In the genomic region with DNA sequence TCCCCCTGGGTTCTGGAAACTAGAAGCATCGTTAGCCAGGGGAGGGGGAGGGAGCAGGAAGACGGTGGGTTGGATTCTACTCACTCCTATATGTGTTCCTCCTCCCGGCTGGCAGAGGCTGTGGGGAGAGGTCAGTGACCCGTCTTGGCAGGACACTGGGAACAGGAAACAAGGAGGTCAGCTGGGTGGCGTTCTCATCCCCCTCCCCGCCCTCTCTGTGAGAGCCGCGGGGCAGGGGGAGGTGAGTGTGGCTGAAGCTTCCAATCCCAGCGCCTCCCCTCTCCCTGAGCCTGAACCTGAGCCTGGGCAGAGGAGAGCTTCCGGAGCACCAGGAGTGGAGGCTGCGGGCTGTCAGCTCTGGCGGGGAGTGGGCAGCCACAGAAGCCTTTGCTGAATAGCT, we compare ENCODE assay signal across 1 cellular context.
TF ChIP-seq lines count a peak whose summit lies in the region.

No MANE protein-coding gene starts in this region.

TF ChIP-seq in GM23338, 12 proteins besides CTCF, POLR2A, EP300 and RAD21:
- TF ChIP-seq, protein P1, sequence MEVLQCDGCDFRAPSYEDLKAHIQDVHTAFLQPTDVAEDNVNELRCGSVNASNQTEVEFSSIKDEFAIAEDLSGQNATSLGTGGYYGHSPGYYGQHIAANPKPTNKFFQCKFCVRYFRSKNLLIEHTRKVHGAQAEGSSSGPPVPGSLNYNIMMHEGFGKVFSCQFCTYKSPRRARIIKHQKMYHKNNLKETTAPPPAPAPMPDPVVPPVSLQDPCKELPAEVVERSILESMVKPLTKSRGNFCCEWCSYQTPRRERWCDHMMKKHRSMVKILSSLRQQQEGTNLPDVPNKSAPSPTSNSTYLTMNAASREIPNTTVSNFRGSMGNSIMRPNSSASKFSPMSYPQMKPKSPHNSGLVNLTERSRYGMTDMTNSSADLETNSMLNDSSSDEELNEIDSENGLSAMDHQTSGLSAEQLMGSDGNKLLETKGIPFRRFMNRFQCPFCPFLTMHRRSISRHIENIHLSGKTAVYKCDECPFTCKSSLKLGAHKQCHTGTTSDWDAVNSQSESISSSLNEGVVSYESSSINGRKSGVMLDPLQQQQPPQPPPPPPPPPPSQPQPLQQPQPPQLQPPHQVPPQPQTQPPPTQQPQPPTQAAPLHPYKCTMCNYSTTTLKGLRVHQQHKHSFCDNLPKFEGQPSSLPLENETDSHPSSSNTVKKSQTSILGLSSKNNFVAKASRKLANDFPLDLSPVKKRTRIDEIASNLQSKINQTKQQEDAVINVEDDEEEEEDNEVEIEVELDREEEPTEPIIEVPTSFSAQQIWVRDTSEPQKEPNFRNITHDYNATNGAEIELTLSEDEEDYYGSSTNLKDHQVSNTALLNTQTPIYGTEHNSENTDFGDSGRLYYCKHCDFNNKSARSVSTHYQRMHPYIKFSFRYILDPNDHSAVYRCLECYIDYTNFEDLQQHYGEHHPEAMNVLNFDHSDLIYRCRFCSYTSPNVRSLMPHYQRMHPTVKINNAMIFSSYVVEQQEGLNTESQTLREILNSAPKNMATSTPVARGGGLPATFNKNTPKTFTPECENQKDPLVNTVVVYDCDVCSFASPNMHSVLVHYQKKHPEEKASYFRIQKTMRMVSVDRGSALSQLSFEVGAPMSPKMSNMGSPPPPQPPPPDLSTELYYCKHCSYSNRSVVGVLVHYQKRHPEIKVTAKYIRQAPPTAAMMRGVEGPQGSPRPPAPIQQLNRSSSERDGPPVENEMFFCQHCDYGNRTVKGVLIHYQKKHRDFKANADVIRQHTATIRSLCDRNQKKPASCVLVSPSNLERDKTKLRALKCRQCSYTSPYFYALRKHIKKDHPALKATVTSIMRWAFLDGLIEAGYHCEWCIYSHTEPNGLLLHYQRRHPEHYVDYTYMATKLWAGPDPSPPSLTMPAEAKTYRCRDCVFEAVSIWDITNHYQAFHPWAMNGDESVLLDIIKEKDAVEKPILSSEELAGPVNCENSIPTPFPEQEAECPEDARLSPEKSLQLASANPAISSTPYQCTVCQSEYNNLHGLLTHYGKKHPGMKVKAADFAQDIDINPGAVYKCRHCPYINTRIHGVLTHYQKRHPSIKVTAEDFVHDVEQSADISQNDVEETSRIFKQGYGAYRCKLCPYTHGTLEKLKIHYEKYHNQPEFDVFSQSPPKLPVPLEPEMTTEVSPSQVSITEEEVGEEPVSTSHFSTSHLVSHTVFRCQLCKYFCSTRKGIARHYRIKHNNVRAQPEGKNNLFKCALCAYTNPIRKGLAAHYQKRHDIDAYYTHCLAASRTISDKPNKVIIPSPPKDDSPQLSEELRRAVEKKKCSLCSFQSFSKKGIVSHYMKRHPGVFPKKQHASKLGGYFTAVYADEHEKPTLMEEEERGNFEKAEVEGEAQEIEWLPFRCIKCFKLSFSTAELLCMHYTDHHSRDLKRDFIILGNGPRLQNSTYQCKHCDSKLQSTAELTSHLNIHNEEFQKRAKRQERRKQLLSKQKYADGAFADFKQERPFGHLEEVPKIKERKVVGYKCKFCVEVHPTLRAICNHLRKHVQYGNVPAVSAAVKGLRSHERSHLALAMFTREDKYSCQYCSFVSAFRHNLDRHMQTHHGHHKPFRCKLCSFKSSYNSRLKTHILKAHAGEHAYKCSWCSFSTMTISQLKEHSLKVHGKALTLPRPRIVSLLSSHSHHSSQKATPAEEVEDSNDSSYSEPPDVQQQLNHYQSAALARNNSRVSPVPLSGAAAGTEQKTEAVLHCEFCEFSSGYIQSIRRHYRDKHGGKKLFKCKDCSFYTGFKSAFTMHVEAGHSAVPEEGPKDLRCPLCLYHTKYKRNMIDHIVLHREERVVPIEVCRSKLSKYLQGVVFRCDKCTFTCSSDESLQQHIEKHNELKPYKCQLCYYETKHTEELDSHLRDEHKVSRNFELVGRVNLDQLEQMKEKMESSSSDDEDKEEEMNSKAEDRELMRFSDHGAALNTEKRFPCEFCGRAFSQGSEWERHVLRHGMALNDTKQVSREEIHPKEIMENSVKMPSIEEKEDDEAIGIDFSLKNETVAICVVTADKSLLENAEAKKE (CRISPR knock-in tag; IDR thresholded peaks at IDR 0.05): no peak
- TF ChIP-seq EZH2 (IDR thresholded peaks at IDR 0.05; ENCODE audit: low read depth, unreplicated experiment): no peak
- TF ChIP-seq CREB1 (CRISPR knock-in tag; IDR thresholded peaks at IDR 0.05; ENCODE audit: low read depth): no peak
- TF ChIP-seq STAT1 (IDR thresholded peaks at IDR 0.05; ENCODE audit: unreplicated experiment): no peak
- no peak for TF ChIP-seq JUNB (IDR thresholded peaks at IDR 0.05; ENCODE audit: unreplicated experiment)
- TF ChIP-seq ZNF114 (CRISPR knock-in tag; IDR thresholded peaks at IDR 0.05): no peak
- TF ChIP-seq EZH2phosphoT487 (IDR thresholded peaks at IDR 0.05; ENCODE audit: unreplicated experiment): no peak
- TF ChIP-seq, protein P2, sequence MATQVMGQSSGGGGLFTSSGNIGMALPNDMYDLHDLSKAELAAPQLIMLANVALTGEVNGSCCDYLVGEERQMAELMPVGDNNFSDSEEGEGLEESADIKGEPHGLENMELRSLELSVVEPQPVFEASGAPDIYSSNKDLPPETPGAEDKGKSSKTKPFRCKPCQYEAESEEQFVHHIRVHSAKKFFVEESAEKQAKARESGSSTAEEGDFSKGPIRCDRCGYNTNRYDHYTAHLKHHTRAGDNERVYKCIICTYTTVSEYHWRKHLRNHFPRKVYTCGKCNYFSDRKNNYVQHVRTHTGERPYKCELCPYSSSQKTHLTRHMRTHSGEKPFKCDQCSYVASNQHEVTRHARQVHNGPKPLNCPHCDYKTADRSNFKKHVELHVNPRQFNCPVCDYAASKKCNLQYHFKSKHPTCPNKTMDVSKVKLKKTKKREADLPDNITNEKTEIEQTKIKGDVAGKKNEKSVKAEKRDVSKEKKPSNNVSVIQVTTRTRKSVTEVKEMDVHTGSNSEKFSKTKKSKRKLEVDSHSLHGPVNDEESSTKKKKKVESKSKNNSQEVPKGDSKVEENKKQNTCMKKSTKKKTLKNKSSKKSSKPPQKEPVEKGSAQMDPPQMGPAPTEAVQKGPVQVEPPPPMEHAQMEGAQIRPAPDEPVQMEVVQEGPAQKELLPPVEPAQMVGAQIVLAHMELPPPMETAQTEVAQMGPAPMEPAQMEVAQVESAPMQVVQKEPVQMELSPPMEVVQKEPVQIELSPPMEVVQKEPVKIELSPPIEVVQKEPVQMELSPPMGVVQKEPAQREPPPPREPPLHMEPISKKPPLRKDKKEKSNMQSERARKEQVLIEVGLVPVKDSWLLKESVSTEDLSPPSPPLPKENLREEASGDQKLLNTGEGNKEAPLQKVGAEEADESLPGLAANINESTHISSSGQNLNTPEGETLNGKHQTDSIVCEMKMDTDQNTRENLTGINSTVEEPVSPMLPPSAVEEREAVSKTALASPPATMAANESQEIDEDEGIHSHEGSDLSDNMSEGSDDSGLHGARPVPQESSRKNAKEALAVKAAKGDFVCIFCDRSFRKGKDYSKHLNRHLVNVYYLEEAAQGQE (IDR thresholded peaks at IDR 0.05; ENCODE audit: unreplicated experiment): no peak
- TF ChIP-seq POLR2AphosphoS5 (IDR thresholded peaks at IDR 0.05; ENCODE audit: low read depth): no peak
- no peak for TF ChIP-seq ZNF331 (CRISPR knock-in tag; IDR thresholded peaks at IDR 0.05; ENCODE audit: low read depth)
- no peak for TF ChIP-seq NANOG (IDR thresholded peaks at IDR 0.05; ENCODE audit: borderline replicate concordance)
- TF ChIP-seq, protein P3, sequence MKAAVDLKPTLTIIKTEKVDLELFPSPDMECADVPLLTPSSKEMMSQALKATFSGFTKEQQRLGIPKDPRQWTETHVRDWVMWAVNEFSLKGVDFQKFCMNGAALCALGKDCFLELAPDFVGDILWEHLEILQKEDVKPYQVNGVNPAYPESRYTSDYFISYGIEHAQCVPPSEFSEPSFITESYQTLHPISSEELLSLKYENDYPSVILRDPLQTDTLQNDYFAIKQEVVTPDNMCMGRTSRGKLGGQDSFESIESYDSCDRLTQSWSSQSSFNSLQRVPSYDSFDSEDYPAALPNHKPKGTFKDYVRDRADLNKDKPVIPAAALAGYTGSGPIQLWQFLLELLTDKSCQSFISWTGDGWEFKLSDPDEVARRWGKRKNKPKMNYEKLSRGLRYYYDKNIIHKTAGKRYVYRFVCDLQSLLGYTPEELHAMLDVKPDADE (IDR thresholded peaks at IDR 0.05): no peak
